26 cellular contexts compared by ENCODE assay signal in the genomic region with DNA sequence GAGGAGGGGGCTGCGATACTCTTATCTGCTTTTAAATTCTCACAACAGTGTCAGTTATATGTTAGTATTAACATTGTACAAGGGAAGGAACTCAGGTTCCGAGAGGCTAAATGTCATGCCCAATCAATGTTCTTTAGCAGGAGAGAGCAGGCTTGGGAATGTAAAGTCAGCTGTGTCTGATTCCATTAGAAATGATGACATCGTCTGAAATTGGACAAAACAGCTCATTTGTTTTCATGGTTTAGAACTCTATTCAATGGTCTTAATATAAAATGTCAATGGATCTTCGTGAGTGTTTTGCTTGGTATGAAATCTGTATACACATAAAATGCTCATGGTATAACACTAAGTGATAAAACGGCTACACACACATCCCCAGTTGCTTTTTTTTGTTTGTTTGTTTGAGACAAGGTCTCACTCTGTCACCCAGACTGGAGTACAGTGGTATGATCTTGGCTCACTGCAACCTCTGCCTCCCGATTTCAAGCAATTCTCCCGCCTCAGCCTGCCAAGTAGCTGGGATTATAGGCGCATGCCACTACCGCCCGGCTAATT.
"Had no signal": no experiment of that assay in that cellular context is flagged by ENCODE, and none has a peak within 500 bp of the region (broad histone marks: within the 10 kb centered on the region; RNA-seq: fewer than 3 reads in every experiment).

No MANE protein-coding gene starts in this region.

- H3K9me3 ChIP-seq: SK-N-SH had no signal

- H3K4me3 Mint-ChIP-seq: activated CD4-positive, alpha-beta memory T cell treated with anti-CD3 and anti-CD28 coated beads, Interleukin-2, amount 10 ng/mL, durations not matched to agents 7 days and 5 days; activated CD4-positive, alpha-beta T cell treated with anti-CD3 and anti-CD28 coated beads for 36 hours; activated naive CD4-positive, alpha-beta T cell treated with anti-CD3 and anti-CD28 coated beads for 36 hours; activated naive CD8-positive, alpha-beta T cell; activated T-helper 17 cell treated with anti-CD3 and anti-CD28 coated beads, Interleukin-2, amount 50 U/mL, for 72 hours; brain had no signal

- ATAC-seq: activated CD4-positive, alpha-beta T cell treated with anti-CD3 and anti-CD28 coated beads for 36 hours; activated T-helper 17 cell treated with anti-CD3 and anti-CD28 coated beads, Interleukin-2, amount 50 U/mL, for 72 hours; Panc1; Right ventricle myocardium inferior had no signal

- DNase-seq: activated CD4-positive, alpha-beta memory T cell treated with anti-CD3 and anti-CD28 coated beads, Interleukin-2, amount 10 ng/mL, durations not matched to agents 7 days and 5 days; activated CD4-positive, alpha-beta T cell treated with anti-CD3 and anti-CD28 coated beads for 36 hours; activated CD4-positive, alpha-beta T cell treated with anti-CD3 and anti-CD28 coated beads, Interleukin-2, amount 50 U/mL, for 1 hour; activated gamma-delta T cell; activated naive CD4-positive, alpha-beta T cell treated with anti-CD3 and anti-CD28 coated beads for 36 hours; activated T-cell treated with anti-CD3 and anti-CD28 coated beads for 4 hours; activated T-cell treated with anti-CD3 and anti-CD28 coated beads, Interleukin-2, amount 50 U/mL, for 48 hours; amygdala; MM.1S; NCI-H1105 treated with DMSO at 0.1 percent for 48 hours; NCI-H1436 treated with DMSO at 0.1 percent for 48 hours; NCI-H187; NCI-H2081; NCI-H446 treated with DMSO at 0.1 percent for 48 hours; NCI-H524 treated with DMSO at 0.1 percent for 48 hours; NCI-H748 treated with DMSO at 0.1 percent for 48 hours; RPMI8226; SK-N-SH; T-helper 1 cell; WERI-Rb-1 had no signal

- H3K27ac Mint-ChIP-seq: activated CD4-positive, alpha-beta memory T cell treated with anti-CD3 and anti-CD28 coated beads, Interleukin-2, amount 10 ng/mL, durations not matched to agents 7 days and 5 days; activated CD4-positive, alpha-beta T cell treated with anti-CD3 and anti-CD28 coated beads for 36 hours; activated naive CD4-positive, alpha-beta T cell treated with anti-CD3 and anti-CD28 coated beads for 36 hours; activated naive CD8-positive, alpha-beta T cell; activated T-helper 17 cell treated with anti-CD3 and anti-CD28 coated beads, Interleukin-2, amount 50 U/mL, for 72 hours had no signal

- H3K36me3 Mint-ChIP-seq: activated naive CD8-positive, alpha-beta T cell; brain had no signal

- H3K4me3 ChIP-seq: cardiac muscle cell had no signal

- H3K27ac ChIP-seq: cardiac muscle cell, WERI-Rb-1 had no signal

- H3K27me3 Mint-ChIP-seq: activated CD4-positive, alpha-beta T cell treated with anti-CD3 and anti-CD28 coated beads for 36 hours; activated naive CD8-positive, alpha-beta T cell; activated T-helper 17 cell treated with anti-CD3 and anti-CD28 coated beads, Interleukin-2, amount 50 U/mL, for 72 hours had no signal

- H3K36me3 ChIP-seq: cardiac muscle cell, WERI-Rb-1 had no signal

- H3K4me1 Mint-ChIP-seq: activated CD4-positive, alpha-beta memory T cell treated with anti-CD3 and anti-CD28 coated beads, Interleukin-2, amount 10 ng/mL, durations not matched to agents 7 days and 5 days; activated CD4-positive, alpha-beta T cell treated with anti-CD3 and anti-CD28 coated beads for 36 hours; activated T-helper 17 cell treated with anti-CD3 and anti-CD28 coated beads, Interleukin-2, amount 50 U/mL, for 72 hours; brain had no signal

- H3K9me3 Mint-ChIP-seq: activated CD4-positive, alpha-beta memory T cell treated with anti-CD3 and anti-CD28 coated beads, Interleukin-2, amount 10 ng/mL, durations not matched to agents 7 days and 5 days; activated naive CD4-positive, alpha-beta T cell treated with anti-CD3 and anti-CD28 coated beads for 36 hours; activated T-helper 17 cell treated with anti-CD3 and anti-CD28 coated beads, Interleukin-2, amount 50 U/mL, for 72 hours had no signal
